Comparison of ENCODE assay signal across 9 cellular contexts in the genomic region with DNA sequence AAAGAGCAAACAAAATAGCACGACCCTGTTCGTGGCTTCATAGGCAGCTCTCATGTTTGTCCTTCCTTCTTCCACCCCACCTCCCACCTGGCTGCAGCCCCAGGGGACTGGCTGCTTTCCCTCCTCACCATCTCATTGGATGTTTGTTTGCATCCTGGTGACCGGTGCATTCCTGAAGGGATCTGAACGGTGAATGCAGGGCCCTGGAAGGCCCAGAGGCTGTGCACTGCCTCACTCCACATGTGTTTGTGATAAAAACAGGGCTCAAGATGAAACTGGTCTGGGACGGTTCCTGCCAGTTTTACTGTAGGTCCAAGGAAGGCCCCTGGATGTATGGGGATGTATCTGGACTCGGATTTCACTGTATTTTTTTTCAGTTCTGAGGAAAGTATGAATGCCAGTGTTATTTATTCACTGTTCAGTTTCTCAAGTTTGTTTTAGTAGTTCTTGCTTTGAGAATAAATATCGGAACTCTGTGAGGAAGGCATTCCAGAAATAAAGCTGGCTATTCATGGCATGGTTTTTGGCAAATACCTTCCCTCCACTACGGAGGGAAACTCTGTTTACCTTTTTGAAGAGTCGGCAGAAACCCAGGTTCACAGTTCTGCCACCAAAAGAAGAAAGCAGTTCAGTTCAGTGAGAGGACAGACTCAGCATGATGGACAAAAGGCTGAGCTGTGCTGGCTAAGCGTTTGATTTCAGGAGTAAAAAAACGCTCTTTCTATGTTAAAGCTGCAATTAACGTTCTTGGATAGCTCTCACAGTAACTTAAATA. TPM values are rescaled to one million over a fixed set of nuclear protein-coding genes. Genes with fewer than 3 reads are reported as not detected.
DNase-seq lines count a peak whose midpoint lies in the region; ATAC-seq and TF ChIP-seq lines count a peak whose summit lies in the region.
"Had no signal": no experiment of that assay in that cellular context is flagged by ENCODE, and none has a peak within 500 bp of the region (broad histone marks: within the 10 kb centered on the region; RNA-seq: fewer than 3 reads in every experiment).

No MANE protein-coding gene starts in this region.

- H3K4me3 Mint-ChIP-seq in endothelial cell (ENCODE audit: unreplicated experiment) = no peak overlapping the region

- peaks cover 15% of the 10 kb centered on the region for H3K4me1 ChIP-seq in muscle layer of colon (ENCODE audit: insufficient read depth, low read length)

- no peaks in the 10 kb centered on the region for H3K36me3 Mint-ChIP-seq in endothelial cell (ENCODE audit: low read depth, unreplicated experiment)

- no peaks in the 10 kb centered on the region for H3K36me3 ChIP-seq in muscle layer of colon (ENCODE audit: insufficient read depth, low read length)

- H3K27ac Mint-ChIP-seq in endothelial cell (ENCODE audit: unreplicated experiment) = no peak overlapping the region

- DNase-seq in Ammon's horn (ENCODE audit: low spot score) = peak; percentile 65
- peak; percentile 62 for DNase-seq in LHCN-M2 (ENCODE audit: low read depth)
- DNase-seq in endothelial cell (ENCODE audit: low spot score) = peak; percentile 15
- DNase-seq in T-helper 1 cell = no peak
- DNase-seq: SIG-M5 had no signal

- no peaks in the 10 kb centered on the region for H3K9me3 ChIP-seq in muscle layer of colon (ENCODE audit: low read length)

- H3K27me3 ChIP-seq in muscle layer of colon (ENCODE audit: control insufficient read depth in 1 of 2, insufficient read depth in 2 of 2, low read length in 2 of 2) = no peaks in the 10 kb centered on the region

- peak overlapping the region; percentile 0 to 20 for H3K4me3 ChIP-seq in muscle layer of colon (ENCODE audit: low read depth in 1 of 2, low read length in 2 of 2)

- peak overlapping the region; percentile 89 for H3K27ac ChIP-seq in muscle layer of colon (ENCODE audit: low read depth, low read length)

- H3K27me3 Mint-ChIP-seq in endothelial cell (ENCODE audit: unreplicated experiment) = peaks cover 7% of the 10 kb centered on the region

- H3K4me1 Mint-ChIP-seq in endothelial cell (ENCODE audit: unreplicated experiment) = no peaks in the 10 kb centered on the region

- ATAC-seq in HG02763 (IDR thresholded peaks at IDR 0.05; ENCODE audit: unreplicated experiment) = no peak
- ATAC-seq in GM21526 (IDR thresholded peaks at IDR 0.05; ENCODE audit: low FRiP score, unreplicated experiment) = no peak
- no peak for ATAC-seq in GM18867 (IDR thresholded peaks at IDR 0.05; ENCODE audit: unreplicated experiment)

- no peak for TF ChIP-seq CTCF in endothelial cell (IDR thresholded peaks at IDR 0.05; ENCODE audit: unreplicated experiment)

- no peaks in the 10 kb centered on the region for H3K9me3 Mint-ChIP-seq in endothelial cell (ENCODE audit: unreplicated experiment)

- peak overlapping the region; percentile 4 for H3K9ac ChIP-seq in muscle layer of colon (ENCODE audit: low read length)

RNA-seq across cellular contexts. Expression of gene CNN3, which starts 42.6 kb away (rescaled TPM):
- total RNA-seq in LHCN-M2 (2014; rRNA removed) (513 and 547 TPM in 2 replicates), endothelial cell (ENCODE audit: unreplicated experiment) (596 TPM)
- 664 TPM for polyA plus RNA-seq in LHCN-M2 (2012)

Comparison
In these comparisons a context has a peak if more than half of its experiments do, and no peak if none do; other contexts are left out.
1. DNase-seq: peak in Ammon's horn (single experiment), LHCN-M2 (single experiment) and endothelial cell (single experiment); none in T-helper 1 cell (0 of 5).